In genomic region chr10:67520924-67521520, GRCh38 we compare ENCODE assay signal across 8 cellular contexts.
DNase-seq lines count a peak whose midpoint lies in the region; ATAC-seq and TF ChIP-seq lines count a peak whose summit lies in the region.

No MANE protein-coding gene starts in this region.

- POLR2A ChIA-PET in SK-N-SH (lab: Yijun Ruan, JAX), result no interaction called here

- no peak for TF ChIP-seq POLR2A in testis (IDR thresholded peaks at IDR 0.05)

- ATAC-seq in GM21619 (IDR thresholded peaks at IDR 0.05; ENCODE audit: unreplicated experiment) (peak; percentile 86), left lobe of liver (peak; percentile 92)

- H3K36me3 ChIP-seq in SK-N-SH (replicated peaks in 1 of 2; ENCODE audit: control insufficient read depth in 1 of 2, insufficient read depth in 2 of 2, low read length in 1 of 2) (no peaks in the 10 kb centered on the region), testis (ENCODE audit: low read depth, missing control alignments) (no peaks in the 10 kb centered on the region)

- H3K4me3 ChIP-seq in SK-N-SH (ENCODE audit: low read depth in 2 of 2, low read length in 1 of 2), result peak overlapping the region in 1 of 2 experiments; percentile 33; a peak in 1 of 4 replicates
- no peak overlapping the region for H3K4me3 ChIP-seq in testis

- no peaks in the 10 kb centered on the region for H4K20me1 ChIP-seq in SK-N-SH (ENCODE audit: insufficient read depth)

- H2AFZ ChIP-seq in SK-N-SH (ENCODE audit: low read depth), result no peak overlapping the region

- CTCF ChIA-PET in activated naive CD4-positive, alpha-beta T cell treated with anti-CD3 and anti-CD28 coated beads for 36 hours (lab: Charles Lee), result interaction anchor here (0.7 to 1.2 kb wide), 5 partner anchors 10 to 1213 kb away, joined by 3 read pairs; no protein-coding TSS in a partner anchor
- CTCF ChIA-PET in SK-N-SH (lab: Yijun Ruan, JAX), result interaction anchor here (1.0 to 2.2 kb wide), 11 partner anchors 11 to 913 kb away, joined by 3 to 11 read pairs (median 4); no protein-coding TSS in a partner anchor

- H3K4me2 ChIP-seq in SK-N-SH, result no peak overlapping the region

- H3K27ac ChIP-seq in SK-N-SH (ENCODE audit: low read depth in 2 of 2, low read length in 1 of 2) (no peak overlapping the region), testis (no peak overlapping the region)

- no peaks in the 10 kb centered on the region for H3K79me2 ChIP-seq in SK-N-SH (ENCODE audit: insufficient read depth)

- intact Hi-C loops in activated naive CD4-positive, alpha-beta T cell treated with anti-CD3 and anti-CD28 coated beads for 36 hours (cut with micrococcal nuclease), result loop anchor here (1.0 to 5.0 kb wide), 3 partner anchors 261 to 1341 kb away; no protein-coding TSS in a partner anchor
- intact Hi-C loops in testis (cut with DNase I; ENCODE audit: low total_unique reads), result no loop called here

- no peak overlapping the region for H3K27ac Mint-ChIP-seq in activated naive CD4-positive, alpha-beta T cell treated with anti-CD3 and anti-CD28 coated beads for 36 hours

- H3F3A ChIP-seq in SK-N-SH (replicated peaks; ENCODE audit: insufficient read depth), result no peaks in the 10 kb centered on the region

- H3K27me3 ChIP-seq in SK-N-SH (ENCODE audit: insufficient read depth) (no peaks in the 10 kb centered on the region; the same call in 1 of the 2 replicates), testis (no peaks in the 10 kb centered on the region)

- no peaks in the 10 kb centered on the region for H3K4me1 ChIP-seq in SK-N-SH (ENCODE audit: control insufficient read depth in 1 of 2, insufficient read depth in 2 of 2, low read depth in 1 of 2, low read length in 1 of 2)
- H3K4me1 ChIP-seq in testis, result no peaks in the 10 kb centered on the region

- WGBS in SK-N-SH (ENCODE audit: low lambda C conversion rate), result 1% methylated on average over 5 of the region's 5 CpGs
- 15 to 25% methylated on average over 5 of the region's 5 CpGs for WGBS in testis, 2 donors

- no peaks in the 10 kb centered on the region for H3K36me3 Mint-ChIP-seq in activated naive CD4-positive, alpha-beta T cell treated with anti-CD3 and anti-CD28 coated beads for 36 hours (ENCODE audit: low read depth)

- H3K9ac ChIP-seq in SK-N-SH, result no peak overlapping the region

- H3K9me3 ChIP-seq in SK-N-SH, result no peaks in the 10 kb centered on the region
- no peaks in the 10 kb centered on the region for H3K9me3 ChIP-seq in testis

- H3K4me1 Mint-ChIP-seq in activated naive CD4-positive, alpha-beta T cell treated with anti-CD3 and anti-CD28 coated beads for 36 hours (ENCODE audit: low read depth), result peaks cover 1% of the 10 kb centered on the region

- peak; percentile 95 for TF ChIP-seq RAD21 in Ishikawa (IDR thresholded peaks at IDR 0.05; ENCODE audit: low read depth)
- TF ChIP-seq RAD21 in SK-N-SH (IDR thresholded peaks at IDR 0.05; ENCODE audit: low read length), result peak; percentile 88

- no peaks in the 10 kb centered on the region for H3K9me3 Mint-ChIP-seq in activated naive CD4-positive, alpha-beta T cell treated with anti-CD3 and anti-CD28 coated beads for 36 hours

- no peaks in the 10 kb centered on the region for H3K9me2 ChIP-seq in SK-N-SH

- no peak overlapping the region for H3K4me3 Mint-ChIP-seq in activated naive CD4-positive, alpha-beta T cell treated with anti-CD3 and anti-CD28 coated beads for 36 hours

- TF ChIP-seq EP300 in Ishikawa (IDR thresholded peaks at IDR 0.05; ENCODE audit: borderline replicate concordance), result no peak
- no peak for TF ChIP-seq EP300 in SK-N-SH (IDR thresholded peaks at IDR 0.05; ENCODE audit: borderline replicate concordance in 1 of 2, low read depth in 1 of 2, low read length in 1 of 2)

- peak; percentile 54 for DNase-seq in activated naive CD4-positive, alpha-beta T cell treated with anti-CD3 and anti-CD28 coated beads for 36 hours
- no peak for DNase-seq in activated naive CD4-positive, alpha-beta T cell treated with anti-CD3 and anti-CD28 coated beads, Interleukin-2, amount 50 U/mL, for 16 hours
- DNase-seq in SK-N-SH (peak; percentile 42), cerebellum (ENCODE audit: low spot score) (peak; percentile 35), left lobe of liver (ENCODE audit: low spot score) (no peak), testis (peak; percentile 29)

- TF ChIP-seq CTCF in SK-N-SH (IDR thresholded peaks at IDR 0.05) (peak; percentile 85), testis (IDR thresholded peaks at IDR 0.05) (peak; percentile 63 to 75 (median 65))

- H3K27me3 Mint-ChIP-seq in activated naive CD4-positive, alpha-beta T cell treated with anti-CD3 and anti-CD28 coated beads for 36 hours (ENCODE audit: low read depth), result no peaks in the 10 kb centered on the region

TF ChIP-seq in Ishikawa, 13 proteins besides CTCF, POLR2A, EP300 and RAD21:
- TF ChIP-seq MAX (IDR thresholded peaks at IDR 0.05), result no peak
- no peak for TF ChIP-seq ZBTB7A (IDR thresholded peaks at IDR 0.05; ENCODE audit: low read depth)
- TF ChIP-seq CREB1 (IDR thresholded peaks at IDR 0.05; ENCODE audit: low read depth), result no peak
- no peak for TF ChIP-seq TEAD4 (IDR thresholded peaks at IDR 0.05)
- TF ChIP-seq TCF12 (IDR thresholded peaks at IDR 0.05; ENCODE audit: low read depth), result no peak
- TF ChIP-seq CEBPB (IDR thresholded peaks at IDR 0.05), result no peak
- TF ChIP-seq USF1 (IDR thresholded peaks at IDR 0.05), result no peak
- no peak for TF ChIP-seq NFIC (IDR thresholded peaks at IDR 0.05)
- no peak for TF ChIP-seq YY1 (IDR thresholded peaks at IDR 0.05; ENCODE audit: low read depth)
- TF ChIP-seq FOXM1 (IDR thresholded peaks at IDR 0.05; ENCODE audit: borderline replicate concordance, low read depth), result no peak
- TF ChIP-seq TAF1 (IDR thresholded peaks at IDR 0.05; ENCODE audit: low read depth), result no peak
- TF ChIP-seq EGR1 (IDR thresholded peaks at IDR 0.05), result no peak
TF ChIP-seq in Ishikawa: peak in this region for 0.

TF ChIP-seq in SK-N-SH, 30 proteins besides CTCF, POLR2A, EP300 and RAD21:
- TF ChIP-seq REST (IDR thresholded peaks at IDR 0.05; ENCODE audit: low read depth, low read length) (no peak), TAF1 (IDR thresholded peaks at IDR 0.05; ENCODE audit: borderline replicate concordance, low read depth, low read length) (no peak), GABPA (IDR thresholded peaks at IDR 0.05; ENCODE audit: low read depth) (no peak), SMC3 (IDR thresholded peaks at IDR 0.05; ENCODE audit: low read depth, low read length) (peak; percentile 54), FOXM1 (IDR thresholded peaks at IDR 0.05; ENCODE audit: low read depth) (no peak), POLR2AphosphoS5 (IDR thresholded peaks at IDR 0.05; ENCODE audit: low read depth, low read length) (no peak), NRF1 (IDR thresholded peaks at IDR 0.05; ENCODE audit: low read depth, low read length) (no peak)

Comparison
In these comparisons a context has a peak if more than half of its experiments do, and no peak if none do; other contexts are left out.
1. DNase-seq: peak in activated naive CD4-positive, alpha-beta T cell treated with anti-CD3 and anti-CD28 coated beads for 36 hours (single experiment), SK-N-SH (single experiment), cerebellum (single experiment) and testis (single experiment); none in activated naive CD4-positive, alpha-beta T cell treated with anti-CD3 and anti-CD28 coated beads, Interleukin-2, amount 50 U/mL, for 16 hours (single experiment) and left lobe of liver (single experiment).